ENCODE assay signal across 8 cellular contexts in genomic region chr4:170990989-170991589, GRCh38.
DNase-seq lines count a peak whose midpoint lies in the region; ATAC-seq, FAIRE-seq and TF ChIP-seq lines count a peak whose summit lies in the region.

No MANE protein-coding gene starts in this region.

- no peak overlapping the region for H3K9ac ChIP-seq in smooth muscle cell (ENCODE audit: low read depth)

- H3K9me3 Mint-ChIP-seq in activated CD4-positive, alpha-beta T cell treated with anti-CD3 and anti-CD28 coated beads, Interleukin-2, amount 10 ng/mL, durations not matched to agents 7 days and 5 days = no peaks in the 10 kb centered on the region

- no peak overlapping the region for H3K4me2 ChIP-seq in smooth muscle cell

- 50% methylated on average over 8 of the region's 8 CpGs for WGBS in smooth muscle cell (ENCODE audit: low lambda C conversion rate)

- H3F3A ChIP-seq in smooth muscle cell (ENCODE audit: low read depth) = no peaks in the 10 kb centered on the region

- H3K79me2 ChIP-seq in smooth muscle cell (ENCODE audit: low read depth) = no peaks in the 10 kb centered on the region

- H3K36me3 ChIP-seq in bronchial epithelial cell (ENCODE audit: control insufficient read depth, insufficient read depth, low read length) (no peaks in the 10 kb centered on the region), smooth muscle cell (ENCODE audit: low read depth) (no peaks in the 10 kb centered on the region)

- no peaks in the 10 kb centered on the region for H4K20me1 ChIP-seq in smooth muscle cell (ENCODE audit: low read depth)

- CTCF ChIA-PET in activated CD4-positive, alpha-beta T cell treated with anti-CD3 and anti-CD28 coated beads, Interleukin-2, amount 10 ng/mL, durations not matched to agents 7 days and 5 days (lab: Charles Lee) = no interaction called here

- H3K4me3 Mint-ChIP-seq in activated CD4-positive, alpha-beta T cell treated with anti-CD3 and anti-CD28 coated beads, Interleukin-2, amount 10 ng/mL, durations not matched to agents 7 days and 5 days = no peak overlapping the region

- DNase-seq in NCI-H146 (lab: John Stamatoyannopoulos, UW) = peak; percentile 5
- no peak for DNase-seq in NCI-H146 treated with DMSO at 0.1 percent for 48 hours (lab: John Stamatoyannopoulos, UW; ENCODE audit: unreplicated experiment)
- DNase-seq in NCI-H1417 treated with DMSO at 0.1 percent for 48 hours (lab: John Stamatoyannopoulos, UW) = peak; percentile 7
- DNase-seq in bronchial epithelial cell (ENCODE audit: low read depth) = peak; percentile 7
- DNase-seq in smooth muscle cell (lab: John Stamatoyannopoulos, UW; ENCODE audit: unreplicated experiment) = no peak
- DNase-seq in activated CD4-positive, alpha-beta T cell treated with anti-CD3 and anti-CD28 coated beads, Interleukin-2, amount 10 ng/mL, durations not matched to agents 7 days and 5 days = no peak
- no peak for DNase-seq in T-helper 1 cell

- H3K27ac ChIP-seq in smooth muscle cell (ENCODE audit: low read depth) = no peak overlapping the region

- H2AFZ ChIP-seq in smooth muscle cell (ENCODE audit: low read depth) = peak overlapping the region; percentile 71

- no peak overlapping the region for H3K4me3 ChIP-seq in bronchial epithelial cell (ENCODE audit: low read depth, low read length)
- no peak overlapping the region for H3K4me3 ChIP-seq in smooth muscle cell

- no peaks in the 10 kb centered on the region for H3K4me1 Mint-ChIP-seq in activated CD4-positive, alpha-beta T cell treated with anti-CD3 and anti-CD28 coated beads, Interleukin-2, amount 10 ng/mL, durations not matched to agents 7 days and 5 days

- peak; percentile 93 for ATAC-seq in HG02798 (IDR thresholded peaks at IDR 0.05; ENCODE audit: poor library complexity, unreplicated experiment)

- FAIRE-seq in bronchial epithelial cell (lab: Jason Lieb, UNC) = no peak

- peak; percentile 28 for TF ChIP-seq CTCF in bronchial epithelial cell (IDR thresholded peaks at IDR 0.05; ENCODE audit: insufficient read depth, low read length, severe bottlenecking)
- peak; percentile 53 for TF ChIP-seq CTCF in smooth muscle cell (IDR thresholded peaks at IDR 0.05; ENCODE audit: borderline replicate concordance, insufficient read depth, poor library complexity, severe bottlenecking)

- H3K4me1 ChIP-seq in smooth muscle cell (ENCODE audit: low read depth) = no peaks in the 10 kb centered on the region

- H3K27me3 Mint-ChIP-seq in activated CD4-positive, alpha-beta T cell treated with anti-CD3 and anti-CD28 coated beads, Interleukin-2, amount 10 ng/mL, durations not matched to agents 7 days and 5 days = no peaks in the 10 kb centered on the region

- H3K27me3 ChIP-seq in bronchial epithelial cell (ENCODE audit: control insufficient read depth, insufficient read depth, low read length) (no peaks in the 10 kb centered on the region), smooth muscle cell (ENCODE audit: low read depth) (no peaks in the 10 kb centered on the region)

- no peaks in the 10 kb centered on the region for H3K36me3 Mint-ChIP-seq in activated CD4-positive, alpha-beta T cell treated with anti-CD3 and anti-CD28 coated beads, Interleukin-2, amount 10 ng/mL, durations not matched to agents 7 days and 5 days (ENCODE audit: low read depth)

- no peaks in the 10 kb centered on the region for H3K9me3 ChIP-seq in smooth muscle cell (replicated peaks; ENCODE audit: low read depth)

- H3K27ac Mint-ChIP-seq in activated CD4-positive, alpha-beta T cell treated with anti-CD3 and anti-CD28 coated beads, Interleukin-2, amount 10 ng/mL, durations not matched to agents 7 days and 5 days = no peak overlapping the region

- POLR2A ChIA-PET in activated CD4-positive, alpha-beta T cell treated with anti-CD3 and anti-CD28 coated beads, Interleukin-2, amount 10 ng/mL, durations not matched to agents 7 days and 5 days (lab: Charles Lee) = no interaction called here

Comparison
In these comparisons a context has a peak if more than half of its experiments do, and no peak if none do; other contexts are left out.
1. DNase-seq: peak in NCI-H146 (single experiment), NCI-H1417 treated with DMSO at 0.1 percent for 48 hours (single experiment) and bronchial epithelial cell (single experiment); none in NCI-H146 treated with DMSO at 0.1 percent for 48 hours (single experiment), smooth muscle cell (single experiment), activated CD4-positive, alpha-beta T cell treated with anti-CD3 and anti-CD28 coated beads, Interleukin-2, amount 10 ng/mL, durations not matched to agents 7 days and 5 days (single experiment) and T-helper 1 cell (0 of 5).